ENCODE assay signal across 19 cellular contexts in genomic region chr4:67785528-67785927, GRCh38. TPM values are rescaled to one million over a fixed set of nuclear protein-coding genes. Genes with fewer than 3 reads are reported as not detected.
DNase-seq lines count a peak whose midpoint lies in the region; ATAC-seq and TF ChIP-seq lines count a peak whose summit lies in the region.
"Had no signal": no experiment of that assay in that cellular context is flagged by ENCODE, and none has a peak within 500 bp of the region (broad histone marks: within the 10 kb centered on the region; RNA-seq: fewer than 3 reads in every experiment).

No MANE protein-coding gene starts in this region.

- no peaks in the 10 kb centered on the region for H3K9me3 Mint-ChIP-seq in activated CD4-positive, alpha-beta T cell treated with anti-CD3 and anti-CD28 coated beads, Interleukin-2, amount 10 ng/mL, durations not matched to agents 7 days and 5 days

- POLR2A ChIA-PET in activated CD4-positive, alpha-beta T cell treated with anti-CD3 and anti-CD28 coated beads, Interleukin-2, amount 10 ng/mL, durations not matched to agents 7 days and 5 days (lab: Charles Lee) = no interaction called here

- no peaks in the 10 kb centered on the region for H3K27me3 ChIP-seq in foreskin keratinocyte
- H3K27me3 ChIP-seq: BLaER1 had no signal

- H3K27ac Mint-ChIP-seq in activated CD4-positive, alpha-beta T cell treated with anti-CD3 and anti-CD28 coated beads, Interleukin-2, amount 10 ng/mL, durations not matched to agents 7 days and 5 days = no peak overlapping the region
- H3K27ac Mint-ChIP-seq: CD4-positive, alpha-beta memory T cell had no signal

- ATAC-seq in GM21390 (IDR thresholded peaks at IDR 0.05; ENCODE audit: unreplicated experiment) = peak; percentile 49
- peak; percentile 47 for ATAC-seq in SK-N-SH treated with all-trans-retinoic acid at 6 μM for 48 hours
- ATAC-seq in foreskin keratinocyte = peak; percentile 69
- ATAC-seq: HCT116, HepG2 had no signal

- no peaks in the 10 kb centered on the region for H3K27me3 Mint-ChIP-seq in activated CD4-positive, alpha-beta T cell treated with anti-CD3 and anti-CD28 coated beads, Interleukin-2, amount 10 ng/mL, durations not matched to agents 7 days and 5 days
- H3K27me3 Mint-ChIP-seq: CD4-positive, alpha-beta memory T cell had no signal

- no peaks in the 10 kb centered on the region for H3K4me1 Mint-ChIP-seq in activated CD4-positive, alpha-beta T cell treated with anti-CD3 and anti-CD28 coated beads, Interleukin-2, amount 10 ng/mL, durations not matched to agents 7 days and 5 days
- H3K4me1 Mint-ChIP-seq: CD4-positive, alpha-beta memory T cell had no signal

- no peaks in the 10 kb centered on the region for H3K36me3 Mint-ChIP-seq in activated CD4-positive, alpha-beta T cell treated with anti-CD3 and anti-CD28 coated beads, Interleukin-2, amount 10 ng/mL, durations not matched to agents 7 days and 5 days (ENCODE audit: low read depth)

- H3K4me1 ChIP-seq in foreskin keratinocyte = peaks cover 9% of the 10 kb centered on the region
- H3K4me1 ChIP-seq: BLaER1, SJSA1 had no signal

- no peak overlapping the region for H3K27ac ChIP-seq in foreskin keratinocyte
- H3K27ac ChIP-seq: BLaER1, SJSA1 had no signal

- CTCF ChIA-PET in activated CD4-positive, alpha-beta T cell treated with anti-CD3 and anti-CD28 coated beads, Interleukin-2, amount 10 ng/mL, durations not matched to agents 7 days and 5 days (lab: Charles Lee) = no interaction called here

- no peak for TF ChIP-seq CTCF in foreskin keratinocyte (conservative IDR thresholded peaks at IDR 0.05)

- DNase-seq in COLO829 (ENCODE audit: low spot score) (peak; percentile 53), foreskin keratinocyte (peak in 1 of 2 donors; percentile 13), NOMO-1 (lab: John Stamatoyannopoulos, UW; ENCODE audit: unreplicated experiment in 2 of 2) (no peak), NCI-H526 treated with DMSO at 0.1 percent for 48 hours (lab: John Stamatoyannopoulos, UW) (no peak)
- no peak for DNase-seq in activated CD4-positive, alpha-beta T cell treated with anti-CD3 and anti-CD28 coated beads, Interleukin-2, amount 10 ng/mL, durations not matched to agents 7 days and 5 days
- DNase-seq: CD4-positive, alpha-beta memory T cell; DMS79; GOT3; KBM-7; NCI-H1694 treated with DMSO at 0.1 percent for 48 hours; NCI-H2107; NCI-H226; SW 1271 had no signal

- no peak overlapping the region for H3K4me3 Mint-ChIP-seq in activated CD4-positive, alpha-beta T cell treated with anti-CD3 and anti-CD28 coated beads, Interleukin-2, amount 10 ng/mL, durations not matched to agents 7 days and 5 days
- H3K4me3 Mint-ChIP-seq: CD4-positive, alpha-beta memory T cell had no signal

TF ChIP-seq in SK-N-SH treated with all-trans-retinoic acid at 6 μM for 48 hours, 23 proteins besides CTCF, POLR2A, EP300 and RAD21:
- TF ChIP-seq ZNF70 (CRISPR knock-in tag; IDR thresholded peaks at IDR 0.05) (no peak), CSDC2 (CRISPR knock-in tag; IDR thresholded peaks at IDR 0.05) (no peak), ZFP30 (CRISPR knock-in tag; IDR thresholded peaks at IDR 0.05) (no peak), ESRRG (CRISPR knock-in tag; IDR thresholded peaks at IDR 0.05) (no peak), ISL1 (CRISPR knock-in tag; IDR thresholded peaks at IDR 0.05) (no peak), PATZ1 (CRISPR knock-in tag; IDR thresholded peaks at IDR 0.05; ENCODE audit: borderline replicate concordance) (no peak), ZNF565 (CRISPR knock-in tag; conservative IDR thresholded peaks at IDR 0.05; ENCODE audit: low read depth) (no peak), ZNF8 (CRISPR knock-in tag; IDR thresholded peaks at IDR 0.05) (no peak), TSHZ2 (CRISPR knock-in tag; IDR thresholded peaks at IDR 0.05) (no peak), PPARA (CRISPR knock-in tag; IDR thresholded peaks at IDR 0.05; ENCODE audit: borderline replicate concordance) (no peak), ZC3H10 (CRISPR knock-in tag; IDR thresholded peaks at IDR 0.05) (no peak), GLIS3 (CRISPR knock-in tag; IDR thresholded peaks at IDR 0.05) (no peak), TCF4 (CRISPR knock-in tag; IDR thresholded peaks at IDR 0.05; ENCODE audit: borderline replicate concordance) (no peak), ZFP3 (CRISPR knock-in tag; IDR thresholded peaks at IDR 0.05) (no peak), SNAI2 (CRISPR knock-in tag; IDR thresholded peaks at IDR 0.05) (no peak), BACH2 (CRISPR knock-in tag; IDR thresholded peaks at IDR 0.05; ENCODE audit: borderline replicate concordance) (no peak)

RNA-seq across cellular contexts. Expression of gene GNRHR, which starts 31.3 kb away (rescaled TPM):
- not detected in 2 replicates for total RNA-seq in foreskin keratinocyte
- polyA plus RNA-seq in foreskin keratinocyte = not detected in 2 replicates
- total RNA-seq in activated CD4-positive, alpha-beta T cell treated with anti-CD3 and anti-CD28 coated beads, Interleukin-2, amount 10 ng/mL, durations not matched to agents 7 days and 5 days = not detected
- total RNA-seq: CD4-positive, alpha-beta memory T cell; HepG2; SJSA1 had no signal
- polyA plus RNA-seq: CD4-positive, alpha-beta memory T cell; HepG2 had no signal
